In genomic region chr12:132909030-132909368, GRCh38 we compare ENCODE assay signal across 8 cellular contexts. TPM values are rescaled to one million over a fixed set of nuclear protein-coding genes. Genes with fewer than 3 reads are reported as not detected.
DNase-seq lines count a peak whose midpoint lies in the region; ATAC-seq and TF ChIP-seq lines count a peak whose summit lies in the region.

No MANE protein-coding gene starts in this region.

- H3K4me1 ChIP-seq in DND-41 (ENCODE audit: insufficient read depth, low read length) (no peaks in the 10 kb centered on the region), OCI-LY7 (ENCODE audit: insufficient read depth, low read length, poor library complexity, severe bottlenecking) (peaks cover 15% of the 10 kb centered on the region), osteoblast (ENCODE audit: insufficient read depth, low read length) (peaks cover 8% of the 10 kb centered on the region)

- intact Hi-C loops in OCI-LY7 (cut with micrococcal nuclease; ENCODE audit: unreplicated experiment) = loop anchor here (5.0 kb wide), 1 partner anchor 87 kb away; no protein-coding TSS in a partner anchor

- 0 out of 2 replicates have a peak overlapping the region, but pooled peaks have one; percentile 21 for H3K9ac ChIP-seq in DND-41 (ENCODE audit: low read depth, low read length)

- TF ChIP-seq CTCF in DND-41 (IDR thresholded peaks at IDR 0.05; ENCODE audit: borderline replicate concordance, extremely low read depth, low read length, poor library complexity, severe bottlenecking) = no peak
- TF ChIP-seq CTCF in OCI-LY7 (conservative IDR thresholded peaks at IDR 0.05; ENCODE audit: low read length) = no peak
- no peak for TF ChIP-seq CTCF in epithelial cell of proximal tubule (conservative IDR thresholded peaks at IDR 0.05; ENCODE audit: low read depth, low read length)
- no peak for TF ChIP-seq CTCF in osteoblast (IDR thresholded peaks at IDR 0.05; ENCODE audit: extremely low read depth, low read depth, low read length)

- CTCF ChIA-PET in OCI-LY7 (lab: Charles Lee; ENCODE audit: unreplicated experiment) = no interaction called here

- H3K9me3 ChIP-seq in DND-41 (ENCODE audit: insufficient read depth, low read length, severe bottlenecking) = peaks cover 26% of the 10 kb centered on the region
- peaks cover 13% of the 10 kb centered on the region; the same call in 1 of the 2 replicates for H3K9me3 ChIP-seq in OCI-LY7 (ENCODE audit: low read length)
- peaks cover 3% of the 10 kb centered on the region for H3K9me3 ChIP-seq in osteoblast (ENCODE audit: low read depth, low read length)

- peak overlapping the region; percentile 62 for H2AFZ ChIP-seq in DND-41 (ENCODE audit: low read depth, low read length)
- H2AFZ ChIP-seq in OCI-LY7 (ENCODE audit: low read length) = peak overlapping the region; percentile 88
- H2AFZ ChIP-seq in osteoblast (ENCODE audit: low read length) = peak overlapping the region; percentile 96

- no peak; the same call in 2 of the 3 replicates for ATAC-seq in DND-41 (ENCODE audit: insufficient read depth, low read depth)
- no peak for ATAC-seq in HG02623 (IDR thresholded peaks at IDR 0.05; ENCODE audit: unreplicated experiment)
- ATAC-seq in HG03135 (IDR thresholded peaks at IDR 0.05; ENCODE audit: unreplicated experiment) = no peak

- peak overlapping the region in 1 of 2 experiments; percentile 47; a peak in 2 of 4 replicates for H3K4me3 ChIP-seq in DND-41 (ENCODE audit: low read depth in 1 of 2, low read length in 2 of 2)
- H3K4me3 ChIP-seq in OCI-LY7 (ENCODE audit: low read depth, low read length, poor library complexity, severe bottlenecking) = peak overlapping the region; percentile 75
- H3K4me3 ChIP-seq in epithelial cell of proximal tubule (ENCODE audit: low read depth, low read length) = peak overlapping the region; percentile 81
- H3K4me3 ChIP-seq in osteoblast (ENCODE audit: insufficient read depth, low read length) = peak overlapping the region; percentile 81

- DNase-seq in DND-41 (no peak), OCI-LY7 (ENCODE audit: low spot score) (no peak), epithelial cell of proximal tubule (ENCODE audit: low read depth) (no peak), osteoblast (ENCODE audit: insufficient read length, low spot score, missing footprints) (no peak), retina (no peak), HUDEP-2 (lab: John Stamatoyannopoulos, UW; ENCODE audit: unreplicated experiment in 76 of 76) (no peak)

- H3K79me2 ChIP-seq in DND-41 (ENCODE audit: insufficient read depth, low read length) (no peaks in the 10 kb centered on the region), OCI-LY7 (ENCODE audit: insufficient read depth, low read depth, low read length) (no peaks in the 10 kb centered on the region), osteoblast (ENCODE audit: insufficient read depth, low read length) (no peaks in the 10 kb centered on the region)

- POLR2A ChIA-PET in OCI-LY7 (lab: Charles Lee) = interaction anchor here (1.0 to 1.1 kb wide), 2 partner anchors 8 to 77 kb away, joined by 3 read pairs; partner anchors contain the start of gene ZNF26

- H3K4me2 ChIP-seq in DND-41 (ENCODE audit: insufficient read depth, low read length) = peak overlapping the region; percentile 52
- peak overlapping the region; percentile 71 for H3K4me2 ChIP-seq in OCI-LY7 (ENCODE audit: low read length)
- H3K4me2 ChIP-seq in osteoblast (ENCODE audit: insufficient read depth, low read length) = peak overlapping the region; percentile 91

- TSS peak; percentile 86 for BruUV-seq in OCI-LY7 (replicated peaks; lab: Mats Ljungman, UMichigan)

- H3K9me2 ChIP-seq in OCI-LY7 (ENCODE audit: insufficient read depth, low read length) = no peaks in the 10 kb centered on the region

- H3K27me3 ChIP-seq in DND-41 (ENCODE audit: insufficient read depth, low read length, poor library complexity) = no peaks in the 10 kb centered on the region
- no peaks in the 10 kb centered on the region for H3K27me3 ChIP-seq in osteoblast (ENCODE audit: insufficient read depth, low read length)

- H4K20me1 ChIP-seq in DND-41 (ENCODE audit: insufficient read depth, low read length) (no peaks in the 10 kb centered on the region), OCI-LY7 (ENCODE audit: insufficient read depth, low read length) (no peaks in the 10 kb centered on the region), osteoblast (ENCODE audit: insufficient read depth, low read length) (no peaks in the 10 kb centered on the region)

- H3K36me3 ChIP-seq in DND-41 (ENCODE audit: insufficient read depth, low read length) (no peaks in the 10 kb centered on the region), OCI-LY7 (ENCODE audit: insufficient read depth, low read length) (no peaks in the 10 kb centered on the region), osteoblast (ENCODE audit: insufficient read depth, low read length) (no peaks in the 10 kb centered on the region)

- H3K27ac ChIP-seq in DND-41 (ENCODE audit: low read length) (no peak overlapping the region), OCI-LY7 (ENCODE audit: low read depth, low read length, poor library complexity, severe bottlenecking) (peak overlapping the region; percentile 73), osteoblast (ENCODE audit: low read depth, low read length) (peak overlapping the region; percentile 65)

RNA-seq across cellular contexts. Expression of gene CHFR, which starts 21.6 kb away (rescaled TPM):
- total RNA-seq in OCI-LY7 (2014; rRNA removed; shearing (Covaris generic)) = 25.4 and 38.2 TPM in 2 replicates
- 55.9 and 66.7 TPM in 2 replicates for total RNA-seq in OCI-LY7 (2022)
- total RNA-seq in epithelial cell of proximal tubule = 26.2 and 35.7 TPM in 2 replicates
- total RNA-seq in osteoblast = 54.8 and 55.0 TPM in 2 replicates

RNA-seq across cellular contexts. Expression of gene ZNF605, which starts 47.1 kb away (rescaled TPM):
- 6.6 and 7.1 TPM in 2 replicates for total RNA-seq in OCI-LY7 (2014; rRNA removed; shearing (Covaris generic))
- total RNA-seq in OCI-LY7 (2022) (13.9 and 16.3 TPM in 2 replicates), epithelial cell of proximal tubule (3.7 and 5.1 TPM in 2 replicates), osteoblast (10.9 and 13.6 TPM in 2 replicates)
